ENCODE assay signal across 11 cellular contexts in the genomic region with DNA sequence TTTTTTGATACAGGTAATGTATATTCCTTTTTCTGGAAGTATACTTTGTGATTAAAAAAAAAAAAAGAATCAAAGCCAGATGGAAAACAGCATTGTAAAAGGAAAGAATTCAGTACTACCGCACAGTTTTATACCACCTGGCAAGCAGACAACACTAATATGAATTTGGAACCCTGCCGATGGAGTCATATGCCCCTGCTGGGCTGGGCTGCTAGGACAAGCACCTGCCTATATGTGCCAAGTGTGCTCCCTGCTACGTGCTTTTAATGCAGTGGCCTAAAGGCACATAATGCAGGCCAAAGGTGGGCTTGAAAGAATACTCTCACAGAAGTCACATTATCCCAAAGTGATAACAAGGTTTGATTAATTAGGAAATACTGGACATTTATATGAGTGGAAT. TPM values are rescaled to one million over a fixed set of nuclear protein-coding genes. Genes with fewer than 3 reads are reported as not detected.
DNase-seq lines count a peak whose midpoint lies in the region; ATAC-seq and TF ChIP-seq lines count a peak whose summit lies in the region.
"Had no signal": no experiment of that assay in that cellular context is flagged by ENCODE, and none has a peak within 500 bp of the region (broad histone marks: within the 10 kb centered on the region; RNA-seq: fewer than 3 reads in every experiment).

No MANE protein-coding gene starts in this region.

- H3K27ac Mint-ChIP-seq in activated CD8-positive, alpha-beta T cell treated with anti-CD3 and anti-CD28 coated beads for 36 hours: no peak overlapping the region
- no peak overlapping the region for H3K27ac Mint-ChIP-seq in activated CD8-positive, alpha-beta T cell treated with anti-CD3 and anti-CD28 coated beads, Interleukin-2, amount 10 ng/mL, durations not matched to agents 7 days and 5 days
- H3K27ac Mint-ChIP-seq in chondrocyte (ENCODE audit: unreplicated experiment) (no peak overlapping the region), type B pancreatic cell (no peak overlapping the region)
- no peak overlapping the region for H3K27ac Mint-ChIP-seq in activated naive CD4-positive, alpha-beta T cell treated with anti-CD3 and anti-CD28 coated beads for 36 hours
- H3K27ac Mint-ChIP-seq: memory B cell had no signal

- DNase-seq in activated CD8-positive, alpha-beta T cell treated with anti-CD3 and anti-CD28 coated beads for 36 hours: peak; percentile 3
- DNase-seq in activated CD8-positive, alpha-beta T cell treated with anti-CD3 and anti-CD28 coated beads, Interleukin-2, amount 10 ng/mL, durations not matched to agents 7 days and 5 days: no peak
- DNase-seq in NCI-H345 treated with DMSO at 0.1 percent for 48 hours (lab: John Stamatoyannopoulos, UW; ENCODE audit: unreplicated experiment): peak; percentile 78
- no peak for DNase-seq in chondrocyte (ENCODE audit: low spot score)
- no peak for DNase-seq in type B pancreatic cell (ENCODE audit: extremely low spot score, unreplicated experiment)
- no peak for DNase-seq in activated naive CD4-positive, alpha-beta T cell treated with anti-CD3 and anti-CD28 coated beads for 36 hours
- DNase-seq in stimulated activated CD4-positive, alpha-beta T cell treated with anti-CD3 and anti-CD28 coated beads, Interleukin-15, amount 100 ng/mL, for 24 hours: no peak
- DNase-seq: effector memory CD8-positive, alpha-beta T cell had no signal

- H3K4me1 Mint-ChIP-seq in activated CD8-positive, alpha-beta T cell treated with anti-CD3 and anti-CD28 coated beads for 36 hours (ENCODE audit: low read depth): no peaks in the 10 kb centered on the region
- no peaks in the 10 kb centered on the region for H3K4me1 Mint-ChIP-seq in activated CD8-positive, alpha-beta T cell treated with anti-CD3 and anti-CD28 coated beads, Interleukin-2, amount 10 ng/mL, durations not matched to agents 7 days and 5 days (ENCODE audit: low read depth)
- H3K4me1 Mint-ChIP-seq in chondrocyte (ENCODE audit: low read depth): peaks cover 14% of the 10 kb centered on the region
- peaks cover 6% of the 10 kb centered on the region for H3K4me1 Mint-ChIP-seq in type B pancreatic cell (ENCODE audit: unreplicated experiment)
- H3K4me1 Mint-ChIP-seq in activated naive CD4-positive, alpha-beta T cell treated with anti-CD3 and anti-CD28 coated beads for 36 hours (ENCODE audit: low read depth): no peaks in the 10 kb centered on the region
- H3K4me1 Mint-ChIP-seq: memory B cell had no signal

- no peaks in the 10 kb centered on the region for H3K9me3 Mint-ChIP-seq in activated CD8-positive, alpha-beta T cell treated with anti-CD3 and anti-CD28 coated beads for 36 hours
- no peaks in the 10 kb centered on the region for H3K9me3 Mint-ChIP-seq in activated CD8-positive, alpha-beta T cell treated with anti-CD3 and anti-CD28 coated beads, Interleukin-2, amount 10 ng/mL, durations not matched to agents 7 days and 5 days (ENCODE audit: insufficient read depth)
- H3K9me3 Mint-ChIP-seq in chondrocyte (ENCODE audit: low read depth): no peaks in the 10 kb centered on the region
- H3K9me3 Mint-ChIP-seq in type B pancreatic cell: no peaks in the 10 kb centered on the region
- H3K9me3 Mint-ChIP-seq in activated naive CD4-positive, alpha-beta T cell treated with anti-CD3 and anti-CD28 coated beads for 36 hours: no peaks in the 10 kb centered on the region
- H3K9me3 Mint-ChIP-seq: effector memory CD8-positive, alpha-beta T cell; memory B cell had no signal

- no peak for TF ChIP-seq CTCF in activated CD8-positive, alpha-beta T cell treated with anti-CD3 and anti-CD28 coated beads for 36 hours (IDR thresholded peaks at IDR 0.05)
- TF ChIP-seq CTCF in chondrocyte (IDR thresholded peaks at IDR 0.05) (peak; percentile 37), type B pancreatic cell (conservative IDR thresholded peaks at IDR 0.05) (peak; percentile 40)

- no peak for ATAC-seq in activated CD8-positive, alpha-beta T cell treated with anti-CD3 and anti-CD28 coated beads for 36 hours
- ATAC-seq in activated CD8-positive, alpha-beta T cell treated with anti-CD3 and anti-CD28 coated beads, Interleukin-2, amount 10 ng/mL, durations not matched to agents 7 days and 5 days: no peak
- no peak for ATAC-seq in GM18907 (IDR thresholded peaks at IDR 0.05; ENCODE audit: unreplicated experiment)
- ATAC-seq: effector memory CD8-positive, alpha-beta T cell; Panc1 had no signal

- no peaks in the 10 kb centered on the region for H3K27me3 Mint-ChIP-seq in activated CD8-positive, alpha-beta T cell treated with anti-CD3 and anti-CD28 coated beads for 36 hours
- peaks cover 2% of the 10 kb centered on the region for H3K27me3 Mint-ChIP-seq in activated CD8-positive, alpha-beta T cell treated with anti-CD3 and anti-CD28 coated beads, Interleukin-2, amount 10 ng/mL, durations not matched to agents 7 days and 5 days (ENCODE audit: low read depth)
- no peaks in the 10 kb centered on the region for H3K27me3 Mint-ChIP-seq in chondrocyte (ENCODE audit: low read depth)
- H3K27me3 Mint-ChIP-seq in type B pancreatic cell: no peaks in the 10 kb centered on the region
- no peaks in the 10 kb centered on the region for H3K27me3 Mint-ChIP-seq in activated naive CD4-positive, alpha-beta T cell treated with anti-CD3 and anti-CD28 coated beads for 36 hours (ENCODE audit: low read depth)
- H3K27me3 Mint-ChIP-seq: effector memory CD8-positive, alpha-beta T cell had no signal

- intact Hi-C loops in activated CD8-positive, alpha-beta T cell treated with anti-CD3 and anti-CD28 coated beads for 36 hours (cut with micrococcal nuclease): no loop called here
- intact Hi-C loops in activated naive CD4-positive, alpha-beta T cell treated with anti-CD3 and anti-CD28 coated beads for 36 hours (cut with micrococcal nuclease): no loop called here

- POLR2A ChIA-PET in activated CD8-positive, alpha-beta T cell treated with anti-CD3 and anti-CD28 coated beads for 36 hours (lab: Charles Lee): no interaction called here
- POLR2A ChIA-PET in activated CD8-positive, alpha-beta T cell treated with anti-CD3 and anti-CD28 coated beads, Interleukin-2, amount 10 ng/mL, durations not matched to agents 7 days and 5 days (lab: Charles Lee): no interaction called here

- no peaks in the 10 kb centered on the region for H3K36me3 Mint-ChIP-seq in activated CD8-positive, alpha-beta T cell treated with anti-CD3 and anti-CD28 coated beads for 36 hours (ENCODE audit: low read depth)
- H3K36me3 Mint-ChIP-seq in activated CD8-positive, alpha-beta T cell treated with anti-CD3 and anti-CD28 coated beads, Interleukin-2, amount 10 ng/mL, durations not matched to agents 7 days and 5 days (ENCODE audit: low read depth): no peaks in the 10 kb centered on the region
- H3K36me3 Mint-ChIP-seq in chondrocyte (ENCODE audit: low read depth): no peaks in the 10 kb centered on the region
- H3K36me3 Mint-ChIP-seq in type B pancreatic cell: no peaks in the 10 kb centered on the region
- H3K36me3 Mint-ChIP-seq in activated naive CD4-positive, alpha-beta T cell treated with anti-CD3 and anti-CD28 coated beads for 36 hours (ENCODE audit: low read depth): no peaks in the 10 kb centered on the region

- CTCF ChIA-PET in activated CD8-positive, alpha-beta T cell treated with anti-CD3 and anti-CD28 coated beads for 36 hours (lab: Charles Lee): no interaction called here
- CTCF ChIA-PET in activated CD8-positive, alpha-beta T cell treated with anti-CD3 and anti-CD28 coated beads, Interleukin-2, amount 10 ng/mL, durations not matched to agents 7 days and 5 days (lab: Charles Lee): no interaction called here
- CTCF ChIA-PET in activated naive CD4-positive, alpha-beta T cell treated with anti-CD3 and anti-CD28 coated beads for 36 hours (lab: Charles Lee): interaction anchor here (0.6 kb wide), 1 partner anchor 22 kb away, joined by 6 read pairs; no protein-coding TSS in a partner anchor

- H3K4me3 Mint-ChIP-seq in activated CD8-positive, alpha-beta T cell treated with anti-CD3 and anti-CD28 coated beads for 36 hours: no peak overlapping the region
- no peak overlapping the region for H3K4me3 Mint-ChIP-seq in activated CD8-positive, alpha-beta T cell treated with anti-CD3 and anti-CD28 coated beads, Interleukin-2, amount 10 ng/mL, durations not matched to agents 7 days and 5 days
- H3K4me3 Mint-ChIP-seq in chondrocyte (ENCODE audit: unreplicated experiment): peak overlapping the region; percentile 64
- no peak overlapping the region for H3K4me3 Mint-ChIP-seq in type B pancreatic cell
- no peak overlapping the region for H3K4me3 Mint-ChIP-seq in activated naive CD4-positive, alpha-beta T cell treated with anti-CD3 and anti-CD28 coated beads for 36 hours

RNA-seq across cellular contexts. Expression of a gene that starts 29.8 kb away (rescaled TPM):
- 100 to 1,000 TPM in 1 of 2 experiments, 10 to 100 TPM in 1; 95.2 to 102 TPM for total RNA-seq in activated CD8-positive, alpha-beta T cell treated with anti-CD3 and anti-CD28 coated beads for 36 hours
- 100 to 1,000 TPM; 126 to 131 TPM for total RNA-seq in activated CD8-positive, alpha-beta T cell treated with anti-CD3 and anti-CD28 coated beads, Interleukin-2, amount 10 ng/mL, durations not matched to agents 7 days and 5 days
- total RNA-seq in chondrocyte (91.1 to 97.7 TPM (median 93.2 TPM) in 3 replicates), type B pancreatic cell (ENCODE audit: low replicate concordance) (110 and 115 TPM in 2 replicates)
- 10 to 100 TPM; 77.1 to 82.9 TPM for total RNA-seq in activated naive CD4-positive, alpha-beta T cell treated with anti-CD3 and anti-CD28 coated beads for 36 hours

Comparison
In these comparisons a context has a peak if more than half of its experiments do, and no peak if none do; other contexts are left out.
1. DNase-seq: peak in activated CD8-positive, alpha-beta T cell treated with anti-CD3 and anti-CD28 coated beads for 36 hours (single experiment) and NCI-H345 treated with DMSO at 0.1 percent for 48 hours (single experiment); none in activated CD8-positive, alpha-beta T cell treated with anti-CD3 and anti-CD28 coated beads, Interleukin-2, amount 10 ng/mL, durations not matched to agents 7 days and 5 days (single experiment), chondrocyte (single experiment), type B pancreatic cell (single experiment), activated naive CD4-positive, alpha-beta T cell treated with anti-CD3 and anti-CD28 coated beads for 36 hours (single experiment) and stimulated activated CD4-positive, alpha-beta T cell treated with anti-CD3 and anti-CD28 coated beads, Interleukin-15, amount 100 ng/mL, for 24 hours (single experiment).